Comparison of ENCODE assay signal across 1 cellular context in genomic region chr5:111956765-111957164, GRCh38.
TF ChIP-seq lines count a peak whose summit lies in the region.

No MANE protein-coding gene starts in this region.

TF ChIP-seq in HEK293, 187 proteins besides CTCF, POLR2A, EP300 and RAD21 (continued from another document):
- TF ChIP-seq ZBTB11 (tag by site-specific recombination; conservative IDR thresholded peaks at IDR 0.05; ENCODE audit: low read depth): peak; percentile 65
- TF ChIP-seq ZNF530 (tag by site-specific recombination; IDR thresholded peaks at IDR 0.05; ENCODE audit: low read depth): 0 out of 2 replicates have a peak, but pooled peaks have one; percentile 53
- peak; percentile 71; the same call in 1 of the 2 replicates for TF ChIP-seq ZNF394 (tag by site-specific recombination; IDR thresholded peaks at IDR 0.05; ENCODE audit: borderline replicate concordance)
- TF ChIP-seq ZNF518A (tag by site-specific recombination; conservative IDR thresholded peaks at IDR 0.05; ENCODE audit: low read depth): peak; percentile 74
- TF ChIP-seq ZNF654 (tag by site-specific recombination; IDR thresholded peaks at IDR 0.05; ENCODE audit: low read depth): peak; percentile 15; the same call in 1 of the 2 replicates
- TF ChIP-seq ZNF555 (tag by site-specific recombination; conservative IDR thresholded peaks at IDR 0.05): peak; percentile 57
- 0 out of 2 replicates have a peak, but pooled peaks have one; percentile 25 for TF ChIP-seq ZBTB8A (tag by site-specific recombination; IDR thresholded peaks at IDR 0.05)
- TF ChIP-seq ZNF433 (tag by site-specific recombination; IDR thresholded peaks at IDR 0.05; ENCODE audit: low read depth): peak; percentile 41; the same call in 1 of the 2 replicates
- TF ChIP-seq ZNF560 (tag by site-specific recombination; IDR thresholded peaks at IDR 0.05; ENCODE audit: borderline replicate concordance): peak; percentile 70
